ENCODE assay signal across 8 cellular contexts in genomic region chr11:68012843-68013610, GRCh38. TPM values are rescaled to one million over a fixed set of nuclear protein-coding genes. Genes with fewer than 3 reads are reported as not detected.
DNase-seq lines count a peak whose midpoint lies in the region; ATAC-seq and TF ChIP-seq lines count a peak whose summit lies in the region.

No MANE protein-coding gene starts in this region.

- H3K27ac Mint-ChIP-seq in chondrocyte (ENCODE audit: unreplicated experiment) (peak overlapping the region; percentile 94), mesothelial cell of epicardium (peak overlapping the region; percentile 98)
- H3K27ac Mint-ChIP-seq in naive thymus-derived CD4-positive, alpha-beta T cell: peak overlapping the region in 1 of 9 donors; percentile 25
- no peak overlapping the region for H3K27ac Mint-ChIP-seq in activated T-helper 17 cell treated with anti-CD3 and anti-CD28 coated beads, Interleukin-2, amount 50 U/mL, for 72 hours

- H3K4me3 ChIP-seq in AG04449 (ENCODE audit: low read depth, low read length): no peak overlapping the region
- no peak overlapping the region for H3K4me3 ChIP-seq in KMS-11 (IDR thresholded peaks at IDR 0.05; ENCODE audit: insufficient read depth, low read depth, low read length)
- H3K4me3 ChIP-seq in naive thymus-derived CD4-positive, alpha-beta T cell (ENCODE audit: low read length): no peak overlapping the region

- no peaks in the 10 kb centered on the region for H3K9me3 ChIP-seq in naive thymus-derived CD4-positive, alpha-beta T cell (ENCODE audit: control insufficient read depth in 2 of 3, low read length in 3 of 3)

- H3K36me3 Mint-ChIP-seq in chondrocyte (ENCODE audit: low read depth) (no peaks in the 10 kb centered on the region), mesothelial cell of epicardium (no peaks in the 10 kb centered on the region)
- no peaks in the 10 kb centered on the region for H3K36me3 Mint-ChIP-seq in naive thymus-derived CD4-positive, alpha-beta T cell
- H3K36me3 Mint-ChIP-seq in activated T-helper 17 cell treated with anti-CD3 and anti-CD28 coated beads, Interleukin-2, amount 50 U/mL, for 72 hours (ENCODE audit: low read depth): no peaks in the 10 kb centered on the region

- TF ChIP-seq CTCF in AG04449 (IDR thresholded peaks at IDR 0.05; ENCODE audit: insufficient read depth, low read length, missing control alignments) (no peak), KMS-11 (conservative IDR thresholded peaks at IDR 0.05; ENCODE audit: low read depth, low read length) (no peak), chondrocyte (IDR thresholded peaks at IDR 0.05) (no peak), mesothelial cell of epicardium (IDR thresholded peaks at IDR 0.05; ENCODE audit: unreplicated experiment) (no peak)

- no peak overlapping the region for H2AFZ ChIP-seq in KMS-11 (ENCODE audit: low read depth)

- no peak overlapping the region for H3K27ac ChIP-seq in KMS-11
- H3K27ac ChIP-seq in naive thymus-derived CD4-positive, alpha-beta T cell (ENCODE audit: low read depth, low read length): no peak overlapping the region

- no peak overlapping the region for H3K9ac ChIP-seq in KMS-11

- H3K4me3 Mint-ChIP-seq in chondrocyte (ENCODE audit: unreplicated experiment) (no peak overlapping the region), mesothelial cell of epicardium (peak overlapping the region; percentile 28)
- no peak overlapping the region for H3K4me3 Mint-ChIP-seq in naive thymus-derived CD4-positive, alpha-beta T cell
- H3K4me3 Mint-ChIP-seq in activated T-helper 17 cell treated with anti-CD3 and anti-CD28 coated beads, Interleukin-2, amount 50 U/mL, for 72 hours: no peak overlapping the region

- POLR2A ChIA-PET in AG04449 (lab: Yijun Ruan, JAX): interaction anchor here (1.0 to 1.2 kb wide), 4 partner anchors 14 to 18 kb away, joined by 3 to 4 read pairs (median 3); partner anchors contain the start of gene NDUFS8
- POLR2A ChIA-PET in naive thymus-derived CD4-positive, alpha-beta T cell (lab: Charles Lee): no interaction called here

- H3K9me3 Mint-ChIP-seq in chondrocyte (ENCODE audit: low read depth): no peaks in the 10 kb centered on the region
- no peaks in the 10 kb centered on the region for H3K9me3 Mint-ChIP-seq in mesothelial cell of epicardium
- H3K9me3 Mint-ChIP-seq in naive thymus-derived CD4-positive, alpha-beta T cell: no peaks in the 10 kb centered on the region
- no peaks in the 10 kb centered on the region for H3K9me3 Mint-ChIP-seq in activated T-helper 17 cell treated with anti-CD3 and anti-CD28 coated beads, Interleukin-2, amount 50 U/mL, for 72 hours

- intact Hi-C loops in naive thymus-derived CD4-positive, alpha-beta T cell (cut with micrococcal nuclease): no loop called here

- peak overlapping the region; percentile 39; the same call in 1 of the 2 replicates for H3K4me2 ChIP-seq in KMS-11

- H3K4me1 Mint-ChIP-seq in chondrocyte (ENCODE audit: low read depth): peaks cover 82% of the 10 kb centered on the region
- H3K4me1 Mint-ChIP-seq in mesothelial cell of epicardium: peaks cover 53% of the 10 kb centered on the region
- peaks cover 4 to 16% (median 11%) of the 10 kb centered on the region in 7 donors for H3K4me1 Mint-ChIP-seq in naive thymus-derived CD4-positive, alpha-beta T cell
- H3K4me1 Mint-ChIP-seq in activated T-helper 17 cell treated with anti-CD3 and anti-CD28 coated beads, Interleukin-2, amount 50 U/mL, for 72 hours: no peaks in the 10 kb centered on the region

- CTCF ChIA-PET in AG04449 (lab: Yijun Ruan, JAX): interaction anchor here (1.0 to 3.1 kb wide), 4 partner anchors 9 to 196 kb away, joined by 3 to 18 read pairs (median 4); no protein-coding TSS in a partner anchor
- CTCF ChIA-PET in naive thymus-derived CD4-positive, alpha-beta T cell (lab: Charles Lee): no interaction called here

- H3K79me2 ChIP-seq in KMS-11 (ENCODE audit: insufficient read depth, low read depth): no peaks in the 10 kb centered on the region

- DNase-seq in AG04449 (ENCODE audit: low read depth, low spot score): peak; percentile 90
- no peak for DNase-seq in chondrocyte (ENCODE audit: low spot score)
- DNase-seq in mesothelial cell of epicardium (ENCODE audit: low spot score in 2 of 2, unreplicated experiment in 2 of 2): peak in 1 of 2 experiments; percentile 69
- no peak for DNase-seq in naive thymus-derived CD4-positive, alpha-beta T cell
- no peak for DNase-seq in DMS79 (lab: John Stamatoyannopoulos, UW)
- no peak for DNase-seq in NCI-H510A (lab: John Stamatoyannopoulos, UW)

- H3K27me3 ChIP-seq in KMS-11 (ENCODE audit: insufficient read depth, low read depth): no peaks in the 10 kb centered on the region
- no peaks in the 10 kb centered on the region for H3K27me3 ChIP-seq in naive thymus-derived CD4-positive, alpha-beta T cell (ENCODE audit: control insufficient read depth in 2 of 2, insufficient read depth in 2 of 2, low read length in 2 of 2)

- H4K20me1 ChIP-seq in KMS-11 (ENCODE audit: insufficient read depth): no peaks in the 10 kb centered on the region

- H3K27me3 Mint-ChIP-seq in chondrocyte (ENCODE audit: low read depth): no peaks in the 10 kb centered on the region
- H3K27me3 Mint-ChIP-seq in mesothelial cell of epicardium (ENCODE audit: low read depth): no peaks in the 10 kb centered on the region
- peaks cover 0 to 11% (median 0%) of the 10 kb centered on the region in 5 donors for H3K27me3 Mint-ChIP-seq in naive thymus-derived CD4-positive, alpha-beta T cell
- no peaks in the 10 kb centered on the region for H3K27me3 Mint-ChIP-seq in activated T-helper 17 cell treated with anti-CD3 and anti-CD28 coated beads, Interleukin-2, amount 50 U/mL, for 72 hours

- H3K36me3 ChIP-seq in KMS-11 (ENCODE audit: insufficient read depth): no peaks in the 10 kb centered on the region
- H3K36me3 ChIP-seq in naive thymus-derived CD4-positive, alpha-beta T cell (ENCODE audit: control insufficient read depth in 2 of 3, insufficient read depth in 3 of 3, low read length in 3 of 3): no peaks in the 10 kb centered on the region

- no peak for ATAC-seq in naive thymus-derived CD4-positive, alpha-beta T cell
- ATAC-seq in activated T-helper 17 cell treated with anti-CD3 and anti-CD28 coated beads, Interleukin-2, amount 50 U/mL, for 72 hours (replicated peaks): no peak

- peaks cover 60% of the 10 kb centered on the region for H3K4me1 ChIP-seq in KMS-11 (ENCODE audit: low read depth, poor library complexity, severe bottlenecking)
- no peaks in the 10 kb centered on the region for H3K4me1 ChIP-seq in naive thymus-derived CD4-positive, alpha-beta T cell (ENCODE audit: control insufficient read depth in 2 of 2, insufficient read depth in 2 of 2, low read length in 2 of 2)

RNA-seq across cellular contexts. Expression of gene ALDH3B1, which starts 2.9 kb away (rescaled TPM):
- 10.8 to 14.3 TPM (median 13.1 TPM) in 3 replicates for total RNA-seq in chondrocyte
- total RNA-seq in mesothelial cell of epicardium: 1.4 to 1.8 TPM (median 1.7 TPM) in 3 replicates
- 10 to 100 TPM in 1 of 5 experiments, 1 to 10 TPM in 1, under 1 TPM in 2, not detected in 1; 0.57 to 29.5 (median 1.9) TPM for total RNA-seq in naive thymus-derived CD4-positive, alpha-beta T cell
- polyA plus RNA-seq in naive thymus-derived CD4-positive, alpha-beta T cell: under 1 TPM in 1 of 2 donors, not detected in 1; 0.05 TPM
- total RNA-seq in activated T-helper 17 cell treated with anti-CD3 and anti-CD28 coated beads, Interleukin-2, amount 50 U/mL, for 72 hours: under 1 TPM in 1 of 2 donors, not detected in 1; 0.08 TPM

RNA-seq across cellular contexts. Expression of gene UNC93B1, which starts 9.1 kb away (rescaled TPM):
- total RNA-seq in chondrocyte: 14.4 to 16.6 TPM (median 15.9 TPM) in 3 replicates
- 19.0 to 23.7 TPM (median 20.4 TPM) in 3 replicates for total RNA-seq in mesothelial cell of epicardium
- total RNA-seq in naive thymus-derived CD4-positive, alpha-beta T cell: 10 to 100 TPM; 10.1 to 76.3 (median 21.1) TPM
- polyA plus RNA-seq in naive thymus-derived CD4-positive, alpha-beta T cell: 10 to 100 TPM in 1 of 2 donors, 1 to 10 TPM in 1; 4.3 to 12.7 TPM
- total RNA-seq in activated T-helper 17 cell treated with anti-CD3 and anti-CD28 coated beads, Interleukin-2, amount 50 U/mL, for 72 hours: 10 to 100 TPM; 13.1 to 14.8 TPM

RNA-seq across cellular contexts. Expression of gene NDUFS8, which starts 17.5 kb away (rescaled TPM):
- 140 to 172 TPM (median 143 TPM) in 3 replicates for total RNA-seq in chondrocyte
- total RNA-seq in mesothelial cell of epicardium: 125 to 140 TPM (median 132 TPM) in 3 replicates
- 100 to 1,000 TPM in 1 of 5 experiments, 10 to 100 TPM in 4; 67.1 to 126 (median 80.1) TPM for total RNA-seq in naive thymus-derived CD4-positive, alpha-beta T cell
- 100 to 1,000 TPM; 172 to 197 TPM for polyA plus RNA-seq in naive thymus-derived CD4-positive, alpha-beta T cell
- total RNA-seq in activated T-helper 17 cell treated with anti-CD3 and anti-CD28 coated beads, Interleukin-2, amount 50 U/mL, for 72 hours: 100 to 1,000 TPM in 1 of 2 donors, 10 to 100 TPM in 1; 75.0 to 131 TPM

RNA-seq across cellular contexts. Expression of gene TCIRG1, which starts 25.8 kb away (rescaled TPM):
- total RNA-seq in chondrocyte: 52.3 to 73.2 TPM (median 66.5 TPM) in 3 replicates
- total RNA-seq in mesothelial cell of epicardium: 60.0 to 63.4 TPM (median 60.5 TPM) in 3 replicates
- 100 to 1,000 TPM; 164 to 381 (median 194) TPM for total RNA-seq in naive thymus-derived CD4-positive, alpha-beta T cell
- 10 to 100 TPM; 27.3 to 39.0 TPM for polyA plus RNA-seq in naive thymus-derived CD4-positive, alpha-beta T cell
- total RNA-seq in activated T-helper 17 cell treated with anti-CD3 and anti-CD28 coated beads, Interleukin-2, amount 50 U/mL, for 72 hours: 100 to 1,000 TPM; 217 to 244 TPM
